ENCODE assay signal across 8 cellular contexts in genomic region chr5:146662229-146662628, GRCh38.
DNase-seq lines count a peak whose midpoint lies in the region; ATAC-seq and TF ChIP-seq lines count a peak whose summit lies in the region.

No MANE protein-coding gene starts in this region.

- no peak for TF ChIP-seq EP300 in neural cell (conservative IDR thresholded peaks at IDR 0.05; ENCODE audit: poor library complexity, severe bottlenecking)

- in situ Hi-C loops in mammary epithelial cell (cut with MboI; ENCODE audit: low sequenced_read_pairs in 2 of 2): no loop called here

- CTCF ChIA-PET in mammary epithelial cell (lab: Charles Lee; ENCODE audit: low non-redundant PET): no interaction called here

- H3K79me2 ChIP-seq in mammary epithelial cell (ENCODE audit: insufficient read depth, low read length): no peaks in the 10 kb centered on the region
- no peaks in the 10 kb centered on the region for H3K79me2 ChIP-seq in neural cell (replicated peaks; ENCODE audit: insufficient read depth, low read length)

- H3K27ac ChIP-seq in mammary epithelial cell (ENCODE audit: insufficient read depth, low read depth, low read length) (no peak overlapping the region), neural cell (ENCODE audit: low read length) (no peak overlapping the region)

- ATAC-seq in HG02938 (IDR thresholded peaks at IDR 0.05; ENCODE audit: unreplicated experiment): no peak
- ATAC-seq in HG03280 (IDR thresholded peaks at IDR 0.05; ENCODE audit: unreplicated experiment): no peak
- no peak for ATAC-seq in GM21576 (IDR thresholded peaks at IDR 0.05; ENCODE audit: unreplicated experiment)

- no TSS peak for BruUV-seq in mammary epithelial cell (replicated peaks; lab: Mats Ljungman, UMichigan)

- H3K36me3 ChIP-seq in mammary epithelial cell (ENCODE audit: insufficient read depth, low read length) (no peaks in the 10 kb centered on the region), neural cell (ENCODE audit: insufficient read depth, low read length) (peaks cover 3% of the 10 kb centered on the region)

- no peaks in the 10 kb centered on the region for H4K20me1 ChIP-seq in mammary epithelial cell (ENCODE audit: insufficient read depth, low read length)
- no peaks in the 10 kb centered on the region for H4K20me1 ChIP-seq in neural cell (ENCODE audit: insufficient read depth)

- dilution Hi-C loops in mammary epithelial cell (cut with HindIII; ENCODE audit: low sequenced_read_pairs): no loop called here

- WGBS in mammary epithelial cell (ENCODE audit: low coverage, missing lambda C conversion rate): 73% methylated on average over 1 of the region's 1 CpG

- H3K9ac ChIP-seq in mammary epithelial cell (ENCODE audit: insufficient read depth, low read length) (no peak overlapping the region), neural cell (ENCODE audit: low read length) (no peak overlapping the region)

- no peak overlapping the region for H3K4me3 ChIP-seq in GM12865 (ENCODE audit: low read depth, low read length)
- H3K4me3 ChIP-seq in mammary epithelial cell (replicated peaks in 1 of 3; ENCODE audit: insufficient read depth in 1 of 3, low read depth in 2 of 3, low read length in 3 of 3): no peak overlapping the region
- no peak overlapping the region for H3K4me3 ChIP-seq in neural cell (ENCODE audit: low read length)

- DNase-seq in GM12865 (ENCODE audit: low read depth): peak; percentile 41
- peak; percentile 36 for DNase-seq in LHCN-M2 (ENCODE audit: low read depth)
- DNase-seq in mammary epithelial cell: peak; percentile 22
- no peak for DNase-seq in stimulated activated naive CD4-positive, alpha-beta T cell treated with Interleukin-2 at 50 U/mL for 16 hours (lab: John Stamatoyannopoulos, UW)

- intact Hi-C loops in mammary epithelial cell (cut with micrococcal nuclease): loop anchor here (1.0 to 10.0 kb wide), 5 partner anchors 113 to 304 kb away; no protein-coding TSS in a partner anchor

- no peak overlapping the region for H3K4me2 ChIP-seq in mammary epithelial cell (ENCODE audit: insufficient read depth, low read depth, low read length)
- H3K4me2 ChIP-seq in neural cell (ENCODE audit: low read length): no peak overlapping the region

- no peaks in the 10 kb centered on the region for H3K9me3 ChIP-seq in mammary epithelial cell (replicated peaks; ENCODE audit: insufficient read depth, low read length)
- no peaks in the 10 kb centered on the region for H3K9me3 ChIP-seq in neural cell (ENCODE audit: low read length)

- TF ChIP-seq CTCF in GM12865 (IDR thresholded peaks at IDR 0.05; ENCODE audit: insufficient read depth, low read depth, low read length, missing control alignments): peak; percentile 55
- TF ChIP-seq CTCF in mammary epithelial cell (conservative IDR thresholded peaks at IDR 0.05 in 1 of 2, IDR thresholded peaks at IDR 0.05 in 1 of 2; ENCODE audit: extremely low read depth in 1 of 2, insufficient read depth in 1 of 2, low read depth in 1 of 2, low read length in 2 of 2): peak; percentile 63 to 72
- peak; percentile 53 for TF ChIP-seq CTCF in neural cell (IDR thresholded peaks at IDR 0.05; ENCODE audit: poor library complexity, severe bottlenecking)

- peak; percentile 30 for TF ChIP-seq RAD21 in neural cell (conservative IDR thresholded peaks at IDR 0.05)

- H3K4me1 ChIP-seq in mammary epithelial cell (ENCODE audit: insufficient read depth, low read length): no peaks in the 10 kb centered on the region

- no peak overlapping the region for H2AFZ ChIP-seq in mammary epithelial cell (ENCODE audit: low read depth, low read length)
- H2AFZ ChIP-seq in neural cell (ENCODE audit: low read depth, low read length): no peak overlapping the region

- no peaks in the 10 kb centered on the region for H3K9me2 ChIP-seq in neural cell (ENCODE audit: insufficient read depth, low read length)

- H3K27me3 ChIP-seq in mammary epithelial cell (ENCODE audit: insufficient read depth, low read length): no peaks in the 10 kb centered on the region
- no peaks in the 10 kb centered on the region for H3K27me3 ChIP-seq in neural cell (ENCODE audit: insufficient read depth, low read depth, low read length)

- H3F3A ChIP-seq in neural cell (ENCODE audit: insufficient read depth, low read length, poor library complexity, severe bottlenecking): no peaks in the 10 kb centered on the region

TF ChIP-seq in neural cell, 6 proteins besides CTCF, POLR2A, EP300 and RAD21:
- TF ChIP-seq EZH2 (IDR thresholded peaks at IDR 0.05; ENCODE audit: borderline replicate concordance, insufficient read depth, low read length, poor library complexity, severe bottlenecking) (no peak), POLR2AphosphoS5 (IDR thresholded peaks at IDR 0.05) (no peak), TAF1 (IDR thresholded peaks at IDR 0.05; ENCODE audit: low read depth) (no peak), MXI1 (conservative IDR thresholded peaks at IDR 0.05; ENCODE audit: poor library complexity, severe bottlenecking) (no peak), SMC3 (conservative IDR thresholded peaks at IDR 0.05; ENCODE audit: poor library complexity) (no peak)
- TF ChIP-seq, protein P1, sequence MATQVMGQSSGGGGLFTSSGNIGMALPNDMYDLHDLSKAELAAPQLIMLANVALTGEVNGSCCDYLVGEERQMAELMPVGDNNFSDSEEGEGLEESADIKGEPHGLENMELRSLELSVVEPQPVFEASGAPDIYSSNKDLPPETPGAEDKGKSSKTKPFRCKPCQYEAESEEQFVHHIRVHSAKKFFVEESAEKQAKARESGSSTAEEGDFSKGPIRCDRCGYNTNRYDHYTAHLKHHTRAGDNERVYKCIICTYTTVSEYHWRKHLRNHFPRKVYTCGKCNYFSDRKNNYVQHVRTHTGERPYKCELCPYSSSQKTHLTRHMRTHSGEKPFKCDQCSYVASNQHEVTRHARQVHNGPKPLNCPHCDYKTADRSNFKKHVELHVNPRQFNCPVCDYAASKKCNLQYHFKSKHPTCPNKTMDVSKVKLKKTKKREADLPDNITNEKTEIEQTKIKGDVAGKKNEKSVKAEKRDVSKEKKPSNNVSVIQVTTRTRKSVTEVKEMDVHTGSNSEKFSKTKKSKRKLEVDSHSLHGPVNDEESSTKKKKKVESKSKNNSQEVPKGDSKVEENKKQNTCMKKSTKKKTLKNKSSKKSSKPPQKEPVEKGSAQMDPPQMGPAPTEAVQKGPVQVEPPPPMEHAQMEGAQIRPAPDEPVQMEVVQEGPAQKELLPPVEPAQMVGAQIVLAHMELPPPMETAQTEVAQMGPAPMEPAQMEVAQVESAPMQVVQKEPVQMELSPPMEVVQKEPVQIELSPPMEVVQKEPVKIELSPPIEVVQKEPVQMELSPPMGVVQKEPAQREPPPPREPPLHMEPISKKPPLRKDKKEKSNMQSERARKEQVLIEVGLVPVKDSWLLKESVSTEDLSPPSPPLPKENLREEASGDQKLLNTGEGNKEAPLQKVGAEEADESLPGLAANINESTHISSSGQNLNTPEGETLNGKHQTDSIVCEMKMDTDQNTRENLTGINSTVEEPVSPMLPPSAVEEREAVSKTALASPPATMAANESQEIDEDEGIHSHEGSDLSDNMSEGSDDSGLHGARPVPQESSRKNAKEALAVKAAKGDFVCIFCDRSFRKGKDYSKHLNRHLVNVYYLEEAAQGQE (IDR thresholded peaks at IDR 0.05; ENCODE audit: borderline replicate concordance): no peak
